In genomic region chr18:48676756-48677368, GRCh38 we compare ENCODE assay signal across 8 cellular contexts.
DNase-seq lines count a peak whose midpoint lies in the region; ATAC-seq and TF ChIP-seq lines count a peak whose summit lies in the region.

No MANE protein-coding gene starts in this region.

- intact Hi-C loops in heart left ventricle (cut with DNase I) = loop anchor here (2.0 to 10.0 kb wide), 25 partner anchors 70 to 1185 kb away; partner anchors contain the start of genes RPL17 (in 1 of the 10) and SMAD7 (in 1 of the 10)

- no peaks in the 10 kb centered on the region for H3K27me3 ChIP-seq in heart left ventricle

- DNase-seq in NCI-H1436 (lab: John Stamatoyannopoulos, UW) (peak; percentile 67), NCI-H1436 treated with DMSO at 0.1 percent for 48 hours (lab: John Stamatoyannopoulos, UW) (no peak), HuH-7.5 (ENCODE audit: low spot score) (peak; percentile 71), heart left ventricle (peak; percentile 74 to 86 (median 78)), renal cortical epithelial cell (ENCODE audit: low read depth) (peak; percentile 35)
- DNase-seq in activated naive CD8-positive, alpha-beta T cell treated with anti-CD3 and anti-CD28 coated beads, Interleukin-2, amount 50 U/mL, for 16 hours (ENCODE audit: low read depth, low spot score) = peak; percentile 27

- TF ChIP-seq POLR2A in heart left ventricle (IDR thresholded peaks at IDR 0.05) = no peak

- H3K4me1 ChIP-seq in heart left ventricle = peaks cover 8 to 84% (median 67%) of the 10 kb centered on the region in 12 donors

- peak; percentile 82 to 96 (median 88) for TF ChIP-seq CTCF in heart left ventricle (IDR thresholded peaks at IDR 0.05)

- peak; percentile 51 for ATAC-seq in SK-N-SH treated with all-trans-retinoic acid at 6 μM for 48 hours
- ATAC-seq in heart left ventricle = peak in 1 of 4 donors; percentile 24
- ATAC-seq in GM21526 (IDR thresholded peaks at IDR 0.05; ENCODE audit: low FRiP score, unreplicated experiment) = no peak

- H3K9me3 ChIP-seq in heart left ventricle = no peaks in the 10 kb centered on the region

- 27 to 43% (median 36%) methylated on average over 11 to 17 of the region's 17 CpGs for WGBS in heart left ventricle, 4 donors

- no peak overlapping the region for H3K4me3 ChIP-seq in heart left ventricle

- H3K27ac ChIP-seq in heart left ventricle = peak overlapping the region in 8 of 12 donors; percentile 0 to 94 (median 31)

- H3K36me3 ChIP-seq in heart left ventricle = no peaks in the 10 kb centered on the region

TF ChIP-seq in SK-N-SH treated with all-trans-retinoic acid at 6 μM for 48 hours, 23 proteins besides CTCF, POLR2A, EP300 and RAD21:
- TF ChIP-seq ZNF70 (CRISPR knock-in tag; IDR thresholded peaks at IDR 0.05) (no peak), ARNTL (CRISPR knock-in tag; IDR thresholded peaks at IDR 0.05; ENCODE audit: borderline replicate concordance, low read depth) (no peak), ISL1 (CRISPR knock-in tag; IDR thresholded peaks at IDR 0.05) (no peak), TSHZ2 (CRISPR knock-in tag; IDR thresholded peaks at IDR 0.05) (no peak), ZFP3 (CRISPR knock-in tag; IDR thresholded peaks at IDR 0.05) (no peak), RARB (CRISPR knock-in tag; IDR thresholded peaks at IDR 0.05) (no peak), BACH2 (CRISPR knock-in tag; IDR thresholded peaks at IDR 0.05; ENCODE audit: borderline replicate concordance) (no peak), OSR1 (CRISPR knock-in tag; IDR thresholded peaks at IDR 0.05) (no peak), ZNF565 (CRISPR knock-in tag; conservative IDR thresholded peaks at IDR 0.05; ENCODE audit: low read depth) (no peak), PPARA (CRISPR knock-in tag; IDR thresholded peaks at IDR 0.05; ENCODE audit: borderline replicate concordance) (no peak), ZFP30 (CRISPR knock-in tag; IDR thresholded peaks at IDR 0.05) (no peak), TCF4 (CRISPR knock-in tag; IDR thresholded peaks at IDR 0.05; ENCODE audit: borderline replicate concordance) (no peak), CREB5 (CRISPR knock-in tag; IDR thresholded peaks at IDR 0.05; ENCODE audit: low read depth) (no peak), TOX (CRISPR knock-in tag; IDR thresholded peaks at IDR 0.05; ENCODE audit: borderline replicate concordance) (no peak), CSRNP3 (CRISPR knock-in tag; IDR thresholded peaks at IDR 0.05) (no peak), ESRRG (CRISPR knock-in tag; IDR thresholded peaks at IDR 0.05) (no peak)
